In genomic region chr20:46552460-46553420, GRCh38 we compare ENCODE assay signal across 8 cellular contexts. TPM values are rescaled to one million over a fixed set of nuclear protein-coding genes. Genes with fewer than 3 reads are reported as not detected.
DNase-seq lines count a peak whose midpoint lies in the region; ATAC-seq and TF ChIP-seq lines count a peak whose summit lies in the region.

No MANE protein-coding gene starts in this region.

- no peaks in the 10 kb centered on the region for H3K27me3 Mint-ChIP-seq in T-cell
- H3K27me3 Mint-ChIP-seq in neural crest cell (ENCODE audit: low read depth): no peaks in the 10 kb centered on the region

- H3K4me1 Mint-ChIP-seq in T-cell: peaks cover 15 to 20% (median 17%) of the 10 kb centered on the region in 3 donors
- H3K4me1 Mint-ChIP-seq in neural crest cell: peaks cover 25% of the 10 kb centered on the region

- CTCF ChIA-PET in T-cell (lab: Charles Lee): no interaction called here

- ATAC-seq in GM18873 (IDR thresholded peaks at IDR 0.05; ENCODE audit: low FRiP score, unreplicated experiment) (peak; percentile 73), HG02970 (IDR thresholded peaks at IDR 0.05; ENCODE audit: low FRiP score, unreplicated experiment) (peak; percentile 48), T-cell (replicated peaks in 1 of 4) (peak; percentile 68 to 87 (median 76)), GM21526 (IDR thresholded peaks at IDR 0.05; ENCODE audit: low FRiP score, unreplicated experiment) (no peak)

- POLR2A ChIA-PET in T-cell (lab: Charles Lee): interaction anchor here in 1 of 2 donors (0.6 kb wide), 1 partner anchor 12 kb away, joined by 3 read pairs; no protein-coding TSS in a partner anchor

- H3K9me3 Mint-ChIP-seq in T-cell: no peaks in the 10 kb centered on the region
- no peaks in the 10 kb centered on the region for H3K9me3 Mint-ChIP-seq in neural crest cell

- H3K36me3 Mint-ChIP-seq in T-cell (no peaks in the 10 kb centered on the region), neural crest cell (ENCODE audit: low read depth) (no peaks in the 10 kb centered on the region)

- no peak for TF ChIP-seq CTCF in neural crest cell (conservative IDR thresholded peaks at IDR 0.05)

- H3K4me3 Mint-ChIP-seq in T-cell (peak overlapping the region in 2 of 3 donors; percentile 14 to 55), neural crest cell (no peak overlapping the region)

- H3K27ac Mint-ChIP-seq in T-cell (peak overlapping the region in 1 of 2 donors; percentile 12), neural crest cell (ENCODE audit: unreplicated experiment) (peak overlapping the region; percentile 99)

- DNase-seq in T-cell (peak in 6 of 34 experiments; percentile 3 to 13 (median 6)), neural crest cell (ENCODE audit: low read depth, low spot score) (no peak), iPS-NIHi11 (ENCODE audit: low spot score) (no peak), NCI-H82 treated with DMSO at 0.1 percent for 48 hours (lab: John Stamatoyannopoulos, UW; ENCODE audit: unreplicated experiment) (no peak), DMS153 treated with DMSO at 0.1 percent for 48 hours (lab: John Stamatoyannopoulos, UW; ENCODE audit: unreplicated experiment) (no peak)

RNA-seq across cellular contexts. Expression of gene OCSTAMP, which starts 2.3 kb away (rescaled TPM):
- total RNA-seq in T-cell (not detected), neural crest cell (0.14 and 0.26 TPM in 2 replicates)

RNA-seq across cellular contexts. Expression of gene ZNF334, which starts 39.4 kb away (rescaled TPM):
- under 1 TPM; 0.14 to 0.26 (median 0.23) TPM for total RNA-seq in T-cell
- total RNA-seq in neural crest cell: 21.0 and 21.4 TPM in 2 replicates

Comparison
In these comparisons a context has a peak if more than half of its experiments do, and no peak if none do; other contexts are left out.
1. RNA of gene ZNF334, which starts 39.4 kb away (total RNA-seq): 21.0 to 21.4 TPM in neural crest cell; 0.14 to 0.26 TPM in T-cell; every median in the first group is over 10 times any median in the second.